1 cellular context compared by ENCODE assay signal in the genomic region with DNA sequence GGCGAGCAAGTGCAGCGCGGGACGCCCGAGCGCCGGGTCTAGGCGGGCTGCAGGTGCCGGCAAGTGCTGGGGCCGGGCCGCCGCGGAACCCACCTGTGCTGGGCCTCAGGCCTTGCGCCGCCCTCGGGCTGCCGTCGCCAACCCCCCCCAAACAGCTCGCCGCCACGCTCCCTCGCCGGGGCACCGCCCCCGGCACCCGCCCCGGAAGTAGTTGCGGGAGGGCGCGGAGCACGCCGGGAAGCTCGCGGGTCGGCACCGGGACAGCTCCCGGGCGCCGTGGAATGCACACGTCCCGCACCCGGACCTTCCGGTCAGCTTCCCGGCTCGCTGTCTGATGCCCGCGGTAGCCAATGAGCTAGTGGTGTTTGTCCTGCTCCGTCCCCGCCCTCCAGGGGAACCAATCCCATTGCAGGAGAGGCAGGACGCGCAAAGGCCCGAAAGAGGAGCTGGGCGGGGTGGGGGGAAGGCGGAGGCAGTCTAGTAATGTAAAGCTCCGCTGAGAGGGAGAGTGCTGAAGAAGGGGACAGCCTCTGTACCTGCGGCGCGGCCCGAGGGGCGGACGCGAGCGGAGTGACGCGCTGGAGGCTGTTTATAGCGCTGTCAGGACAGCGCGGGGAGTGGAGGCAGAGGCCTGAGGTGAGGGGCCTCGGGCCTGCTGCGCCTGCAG.
TF ChIP-seq lines count a peak whose summit lies in the region.

Gene ANKS3, minus strand, starts transcription at position 209 of the 667 bp plus-strand sequence. CDS start 4,122 bp downstream, outside the sequence.
Gene DNAAF8, plus strand, starts transcription at position 475 of the 667 bp plus-strand sequence. CDS start 1,978 bp downstream, outside the sequence.

TF ChIP-seq in HepG2, 621 proteins besides CTCF, POLR2A, EP300 and RAD21 (continued from another document and continues in another):
- TF ChIP-seq ZBTB10 (CRISPR knock-in tag; IDR thresholded peaks at IDR 0.05; ENCODE audit: borderline replicate concordance) (peak; percentile 69; the same call in 1 of the 2 replicates), HNRNPLL (IDR thresholded peaks at IDR 0.05; ENCODE audit: low read depth, low read length, poor library complexity, severe bottlenecking) (peak; percentile 41), MED8 (CRISPR knock-in tag; IDR thresholded peaks at IDR 0.05; ENCODE audit: insufficient replicate concordance) (peak; percentile 17), ZMYM4 (CRISPR knock-in tag; IDR thresholded peaks at IDR 0.05) (peak; percentile 72), TMF1 (CRISPR knock-in tag; IDR thresholded peaks at IDR 0.05; ENCODE audit: low read depth) (no peak), SALL1 (CRISPR knock-in tag; IDR thresholded peaks at IDR 0.05) (peak; percentile 79), KLF16 (CRISPR knock-in tag; IDR thresholded peaks at IDR 0.05) (peak in 1 of 2 experiments; percentile 90; a peak in 2 of 4 replicates), ZBTB1 (CRISPR knock-in tag; IDR thresholded peaks at IDR 0.05; ENCODE audit: borderline replicate concordance) (peak; percentile 84; the same call in 1 of the 2 replicates), CSRNP1 (CRISPR knock-in tag; IDR thresholded peaks at IDR 0.05) (peak; percentile 46; the same call in 1 of the 2 replicates), ZNF160 (CRISPR knock-in tag; IDR thresholded peaks at IDR 0.05) (peak; percentile 64; the same call in 1 of the 2 replicates), CREB3 (CRISPR knock-in tag; IDR thresholded peaks at IDR 0.05) (peak; percentile 76; the same call in 1 of the 2 replicates), KMT2B (CRISPR knock-in tag; IDR thresholded peaks at IDR 0.05) (peak; percentile 94), ZNF883 (CRISPR knock-in tag; IDR thresholded peaks at IDR 0.05; ENCODE audit: not compliant biosample characterization) (peak; percentile 74), ZNF501 (CRISPR knock-in tag; IDR thresholded peaks at IDR 0.05) (peak; percentile 52; the same call in 1 of the 2 replicates), FOXP1 (IDR thresholded peaks at IDR 0.05) (no peak), FOXP1 (CRISPR knock-in tag; IDR thresholded peaks at IDR 0.05) (peak; percentile 12; the same call in 1 of the 2 replicates), IKZF5 (CRISPR knock-in tag; IDR thresholded peaks at IDR 0.05) (peak; percentile 55; the same call in 1 of the 2 replicates), ELK4 (CRISPR knock-in tag; IDR thresholded peaks at IDR 0.05; ENCODE audit: borderline replicate concordance) (no peak), ZNF331 (CRISPR knock-in tag; IDR thresholded peaks at IDR 0.05) (peak; percentile 26; the same call in 1 of the 2 replicates), ZFP36 (IDR thresholded peaks at IDR 0.05; ENCODE audit: borderline replicate concordance, low read depth, low read length, partially characterized antibody) (no peak), ZNF124 (CRISPR knock-in tag; IDR thresholded peaks at IDR 0.05) (peak; percentile 33; the same call in 1 of the 2 replicates), SRSF1 (optimal IDR thresholded peaks at IDR 0.05; ENCODE audit: low read depth, low read length) (peak; percentile 34)
- TF ChIP-seq, protein P1, sequence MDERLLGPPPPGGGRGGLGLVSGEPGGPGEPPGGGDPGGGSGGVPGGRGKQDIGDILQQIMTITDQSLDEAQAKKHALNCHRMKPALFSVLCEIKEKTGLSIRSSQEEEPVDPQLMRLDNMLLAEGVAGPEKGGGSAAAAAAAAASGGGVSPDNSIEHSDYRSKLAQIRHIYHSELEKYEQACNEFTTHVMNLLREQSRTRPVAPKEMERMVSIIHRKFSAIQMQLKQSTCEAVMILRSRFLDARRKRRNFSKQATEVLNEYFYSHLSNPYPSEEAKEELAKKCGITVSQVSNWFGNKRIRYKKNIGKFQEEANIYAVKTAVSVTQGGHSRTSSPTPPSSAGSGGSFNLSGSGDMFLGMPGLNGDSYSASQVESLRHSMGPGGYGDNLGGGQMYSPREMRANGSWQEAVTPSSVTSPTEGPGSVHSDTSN (CRISPR knock-in tag; IDR thresholded peaks at IDR 0.05), result peak; percentile 77
- TF ChIP-seq, protein P2, sequence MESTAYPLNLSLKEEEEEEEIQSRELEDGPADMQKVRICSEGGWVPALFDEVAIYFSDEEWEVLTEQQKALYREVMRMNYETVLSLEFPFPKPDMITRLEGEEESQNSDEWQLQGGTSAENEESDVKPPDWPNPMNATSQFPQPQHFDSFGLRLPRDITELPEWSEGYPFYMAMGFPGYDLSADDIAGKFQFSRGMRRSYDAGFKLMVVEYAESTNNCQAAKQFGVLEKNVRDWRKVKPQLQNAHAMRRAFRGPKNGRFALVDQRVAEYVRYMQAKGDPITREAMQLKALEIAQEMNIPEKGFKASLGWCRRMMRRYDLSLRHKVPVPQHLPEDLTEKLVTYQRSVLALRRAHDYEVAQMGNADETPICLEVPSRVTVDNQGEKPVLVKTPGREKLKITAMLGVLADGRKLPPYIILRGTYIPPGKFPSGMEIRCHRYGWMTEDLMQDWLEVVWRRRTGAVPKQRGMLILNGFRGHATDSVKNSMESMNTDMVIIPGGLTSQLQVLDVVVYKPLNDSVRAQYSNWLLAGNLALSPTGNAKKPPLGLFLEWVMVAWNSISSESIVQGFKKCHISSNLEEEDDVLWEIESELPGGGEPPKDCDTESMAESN (CRISPR knock-in tag; conservative IDR thresholded peaks at IDR 0.05), result peak; percentile 71; the same call in 1 of the 2 replicates
- TF ChIP-seq, protein P3, sequence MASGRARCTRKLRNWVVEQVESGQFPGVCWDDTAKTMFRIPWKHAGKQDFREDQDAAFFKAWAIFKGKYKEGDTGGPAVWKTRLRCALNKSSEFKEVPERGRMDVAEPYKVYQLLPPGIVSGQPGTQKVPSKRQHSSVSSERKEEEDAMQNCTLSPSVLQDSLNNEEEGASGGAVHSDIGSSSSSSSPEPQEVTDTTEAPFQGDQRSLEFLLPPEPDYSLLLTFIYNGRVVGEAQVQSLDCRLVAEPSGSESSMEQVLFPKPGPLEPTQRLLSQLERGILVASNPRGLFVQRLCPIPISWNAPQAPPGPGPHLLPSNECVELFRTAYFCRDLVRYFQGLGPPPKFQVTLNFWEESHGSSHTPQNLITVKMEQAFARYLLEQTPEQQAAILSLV (CRISPR knock-in tag; IDR thresholded peaks at IDR 0.05; ENCODE audit: borderline replicate concordance), result peak; percentile 76
- TF ChIP-seq, protein P4, sequence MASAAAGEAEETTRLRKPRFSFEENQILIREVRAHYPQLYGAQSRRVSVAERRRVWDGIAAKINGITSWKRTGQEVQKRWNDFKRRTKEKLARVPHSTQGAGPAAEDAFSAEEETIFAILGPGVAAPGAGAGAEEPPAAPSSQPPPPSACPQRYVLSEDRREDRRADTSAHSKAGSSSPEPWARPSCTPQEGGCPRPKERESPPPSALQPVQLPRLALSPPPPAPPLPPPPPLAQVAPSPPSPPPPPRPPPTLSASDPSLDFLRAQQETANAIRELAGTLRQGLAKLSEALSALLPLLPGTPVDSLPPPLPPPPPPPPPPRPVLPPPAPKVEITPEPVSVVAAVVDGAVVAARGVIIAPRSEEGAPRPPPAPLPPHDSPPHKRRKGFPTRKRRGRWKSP (CRISPR knock-in tag; IDR thresholded peaks at IDR 0.05), result peak; percentile 25; the same call in 1 of the 2 replicates
- TF ChIP-seq, protein P5, sequence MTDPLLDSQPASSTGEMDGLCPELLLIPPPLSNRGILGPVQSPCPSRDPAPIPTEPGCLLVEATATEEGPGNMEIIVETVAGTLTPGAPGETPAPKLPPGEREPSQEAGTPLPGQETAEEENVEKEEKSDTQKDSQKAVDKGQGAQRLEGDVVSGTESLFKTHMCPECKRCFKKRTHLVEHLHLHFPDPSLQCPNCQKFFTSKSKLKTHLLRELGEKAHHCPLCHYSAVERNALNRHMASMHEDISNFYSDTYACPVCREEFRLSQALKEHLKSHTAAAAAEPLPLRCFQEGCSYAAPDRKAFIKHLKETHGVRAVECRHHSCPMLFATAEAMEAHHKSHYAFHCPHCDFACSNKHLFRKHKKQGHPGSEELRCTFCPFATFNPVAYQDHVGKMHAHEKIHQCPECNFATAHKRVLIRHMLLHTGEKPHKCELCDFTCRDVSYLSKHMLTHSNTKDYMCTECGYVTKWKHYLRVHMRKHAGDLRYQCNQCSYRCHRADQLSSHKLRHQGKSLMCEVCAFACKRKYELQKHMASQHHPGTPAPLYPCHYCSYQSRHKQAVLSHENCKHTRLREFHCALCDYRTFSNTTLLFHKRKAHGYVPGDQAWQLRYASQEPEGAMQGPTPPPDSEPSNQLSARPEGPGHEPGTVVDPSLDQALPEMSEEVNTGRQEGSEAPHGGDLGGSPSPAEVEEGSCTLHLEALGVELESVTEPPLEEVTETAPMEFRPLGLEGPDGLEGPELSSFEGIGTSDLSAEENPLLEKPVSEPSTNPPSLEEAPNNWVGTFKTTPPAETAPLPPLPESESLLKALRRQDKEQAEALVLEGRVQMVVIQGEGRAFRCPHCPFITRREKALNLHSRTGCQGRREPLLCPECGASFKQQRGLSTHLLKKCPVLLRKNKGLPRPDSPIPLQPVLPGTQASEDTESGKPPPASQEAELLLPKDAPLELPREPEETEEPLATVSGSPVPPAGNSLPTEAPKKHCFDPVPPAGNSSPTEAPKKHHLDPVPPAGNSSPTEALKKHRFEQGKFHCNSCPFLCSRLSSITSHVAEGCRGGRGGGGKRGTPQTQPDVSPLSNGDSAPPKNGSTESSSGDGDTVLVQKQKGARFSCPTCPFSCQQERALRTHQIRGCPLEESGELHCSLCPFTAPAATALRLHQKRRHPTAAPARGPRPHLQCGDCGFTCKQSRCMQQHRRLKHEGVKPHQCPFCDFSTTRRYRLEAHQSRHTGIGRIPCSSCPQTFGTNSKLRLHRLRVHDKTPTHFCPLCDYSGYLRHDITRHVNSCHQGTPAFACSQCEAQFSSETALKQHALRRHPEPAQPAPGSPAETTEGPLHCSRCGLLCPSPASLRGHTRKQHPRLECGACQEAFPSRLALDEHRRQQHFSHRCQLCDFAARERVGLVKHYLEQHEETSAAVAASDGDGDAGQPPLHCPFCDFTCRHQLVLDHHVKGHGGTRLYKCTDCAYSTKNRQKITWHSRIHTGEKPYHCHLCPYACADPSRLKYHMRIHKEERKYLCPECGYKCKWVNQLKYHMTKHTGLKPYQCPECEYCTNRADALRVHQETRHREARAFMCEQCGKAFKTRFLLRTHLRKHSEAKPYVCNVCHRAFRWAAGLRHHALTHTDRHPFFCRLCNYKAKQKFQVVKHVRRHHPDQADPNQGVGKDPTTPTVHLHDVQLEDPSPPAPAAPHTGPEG (CRISPR knock-in tag; IDR thresholded peaks at IDR 0.05), result peak; percentile 68; the same call in 1 of the 2 replicates
- TF ChIP-seq, protein P6, sequence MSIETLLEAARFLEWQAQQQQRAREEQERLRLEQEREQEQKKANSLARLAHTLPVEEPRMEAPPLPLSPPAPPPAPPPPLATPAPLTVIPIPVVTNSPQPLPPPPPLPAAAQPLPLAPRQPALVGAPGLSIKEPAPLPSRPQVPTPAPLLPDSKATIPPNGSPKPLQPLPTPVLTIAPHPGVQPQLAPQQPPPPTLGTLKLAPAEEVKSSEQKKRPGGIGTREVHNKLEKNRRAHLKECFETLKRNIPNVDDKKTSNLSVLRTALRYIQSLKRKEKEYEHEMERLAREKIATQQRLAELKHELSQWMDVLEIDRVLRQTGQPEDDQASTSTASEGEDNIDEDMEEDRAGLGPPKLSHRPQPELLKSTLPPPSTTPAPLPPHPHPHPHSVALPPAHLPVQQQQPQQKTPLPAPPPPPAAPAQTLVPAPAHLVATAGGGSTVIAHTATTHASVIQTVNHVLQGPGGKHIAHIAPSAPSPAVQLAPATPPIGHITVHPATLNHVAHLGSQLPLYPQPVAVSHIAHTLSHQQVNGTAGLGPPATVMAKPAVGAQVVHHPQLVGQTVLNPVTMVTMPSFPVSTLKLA (IDR thresholded peaks at IDR 0.05), result peak; percentile 63
